9 cellular contexts compared by ENCODE assay signal in genomic region chr7:94375713-94376112, GRCh38. TPM values are rescaled to one million over a fixed set of nuclear protein-coding genes. Genes with fewer than 3 reads are reported as not detected.
DNase-seq lines count a peak whose midpoint lies in the region; ATAC-seq, FAIRE-seq and TF ChIP-seq lines count a peak whose summit lies in the region.
"Had no signal": no experiment of that assay in that cellular context is flagged by ENCODE, and none has a peak within 500 bp of the region (broad histone marks: within the 10 kb centered on the region; RNA-seq: fewer than 3 reads in every experiment).

No MANE protein-coding gene starts in this region.

- no peak overlapping the region for H2AK5ac ChIP-seq in mesendoderm (ENCODE audit: low read length)

- intact Hi-C loops in upper lobe of right lung (cut with DNase I): no loop called here

- H3K18ac ChIP-seq in mesendoderm (ENCODE audit: low read length): peak overlapping the region; percentile 84

- peak overlapping the region; percentile 80 for H3K27ac Mint-ChIP-seq in endothelial cell (ENCODE audit: unreplicated experiment)
- H3K27ac Mint-ChIP-seq: activated CD4-positive, alpha-beta memory T cell treated with anti-CD3 and anti-CD28 coated beads, Interleukin-2, amount 10 ng/mL, durations not matched to agents 7 days and 5 days had no signal

- peak; percentile 61 for DNase-seq in MG63
- no peak for DNase-seq in endothelial cell (ENCODE audit: low spot score)
- peak; percentile 85 for DNase-seq in mesendoderm
- DNase-seq in upper lobe of right lung: no peak
- no peak for DNase-seq in stimulated activated CD4-positive, alpha-beta T cell treated with anti-CD3 and anti-CD28 coated beads, Interleukin-1b, Interleukin-23, amount 100 ng/mL, for 48 hours
- no peak for DNase-seq in putamen (ENCODE audit: low spot score)
- DNase-seq in GM12892 (ENCODE audit: insufficient read length): no peak
- no peak for DNase-seq in OCI-M1 (lab: John Stamatoyannopoulos, UW)
- DNase-seq: activated CD4-positive, alpha-beta memory T cell treated with anti-CD3 and anti-CD28 coated beads, Interleukin-2, amount 10 ng/mL, durations not matched to agents 7 days and 5 days had no signal

- H3K27ac ChIP-seq in mesendoderm (ENCODE audit: low read depth, low read length) (peak overlapping the region; percentile 91), upper lobe of right lung (peak overlapping the region; percentile 80)

- WGBS in mesendoderm (ENCODE audit: extremely low coverage, insufficient coverage, low lambda C conversion rate): no CpG with 5 or more reads among the region's 1 CpG

- H3K4me3 Mint-ChIP-seq in endothelial cell (ENCODE audit: unreplicated experiment): no peak overlapping the region
- H3K4me3 Mint-ChIP-seq: activated CD4-positive, alpha-beta memory T cell treated with anti-CD3 and anti-CD28 coated beads, Interleukin-2, amount 10 ng/mL, durations not matched to agents 7 days and 5 days had no signal

- no peak overlapping the region for H2BK15ac ChIP-seq in mesendoderm (replicated peaks; ENCODE audit: low read depth)

- H4K8ac ChIP-seq in mesendoderm (ENCODE audit: low read depth, low read length): no peak overlapping the region

- FAIRE-seq in GM12892 (lab: Jason Lieb, UNC): no peak

- H3K9me3 ChIP-seq in MG63: no peaks in the 10 kb centered on the region
- no peaks in the 10 kb centered on the region for H3K9me3 ChIP-seq in upper lobe of right lung

- H2BK120ac ChIP-seq in mesendoderm (ENCODE audit: low read depth, low read length): no peak overlapping the region

- peaks cover 10% of the 10 kb centered on the region for H3K4me1 Mint-ChIP-seq in endothelial cell (ENCODE audit: unreplicated experiment)
- H3K4me1 Mint-ChIP-seq: activated CD4-positive, alpha-beta memory T cell treated with anti-CD3 and anti-CD28 coated beads, Interleukin-2, amount 10 ng/mL, durations not matched to agents 7 days and 5 days had no signal

- H3K4me2 ChIP-seq in mesendoderm (ENCODE audit: low read length): peak overlapping the region; percentile 8

- H3K9ac ChIP-seq in mesendoderm (ENCODE audit: low read length): peak overlapping the region; percentile 30

- no peaks in the 10 kb centered on the region for H3K79me2 ChIP-seq in mesendoderm (ENCODE audit: control insufficient read depth, insufficient read depth, low read length)

- no peaks in the 10 kb centered on the region for H3K79me1 ChIP-seq in mesendoderm (ENCODE audit: low read length)

- H3K36me3 ChIP-seq in MG63: no peaks in the 10 kb centered on the region
- no peaks in the 10 kb centered on the region for H3K36me3 ChIP-seq in mesendoderm (ENCODE audit: control insufficient read depth, insufficient read depth, low read length)
- H3K36me3 ChIP-seq in upper lobe of right lung: no peaks in the 10 kb centered on the region

- H3K4me1 ChIP-seq in mesendoderm (ENCODE audit: control insufficient read depth, low read depth, low read length): peaks cover 9% of the 10 kb centered on the region
- H3K4me1 ChIP-seq in upper lobe of right lung: peaks cover 7% of the 10 kb centered on the region

- peak; percentile 46 for ATAC-seq in upper lobe of right lung

- peak overlapping the region; percentile 36 for H3K4ac ChIP-seq in mesendoderm (ENCODE audit: low read depth, low read length)

- no peaks in the 10 kb centered on the region for H3K27me3 ChIP-seq in MG63
- no peaks in the 10 kb centered on the region for H3K27me3 ChIP-seq in mesendoderm (ENCODE audit: insufficient read depth, low read length, poor library complexity)
- no peaks in the 10 kb centered on the region for H3K27me3 ChIP-seq in upper lobe of right lung

- no peak for TF ChIP-seq CTCF in endothelial cell (IDR thresholded peaks at IDR 0.05; ENCODE audit: unreplicated experiment)
- no peak for TF ChIP-seq CTCF in upper lobe of right lung (IDR thresholded peaks at IDR 0.05)

- H2BK5ac ChIP-seq in mesendoderm (ENCODE audit: low read length): peak overlapping the region; percentile 84

- no peak for TF ChIP-seq POLR2A in GM12892 (IDR thresholded peaks at IDR 0.05; ENCODE audit: low read depth, low read length)

- H3K56ac ChIP-seq in mesendoderm (ENCODE audit: low read length): peak overlapping the region; percentile 57

- H3K4me3 ChIP-seq in MG63: no peak overlapping the region; the same call in 1 of the 2 replicates
- H3K4me3 ChIP-seq in mesendoderm (ENCODE audit: low read length): no peak overlapping the region
- no peak overlapping the region for H3K4me3 ChIP-seq in upper lobe of right lung

- no peaks in the 10 kb centered on the region for H3K36me3 Mint-ChIP-seq in endothelial cell (ENCODE audit: low read depth, unreplicated experiment)

- H4K5ac ChIP-seq in mesendoderm (ENCODE audit: low read length): no peak overlapping the region

- no peak overlapping the region for H3K23ac ChIP-seq in mesendoderm (ENCODE audit: low read length)

- H3K9me3 Mint-ChIP-seq in endothelial cell (ENCODE audit: unreplicated experiment): no peaks in the 10 kb centered on the region
- H3K9me3 Mint-ChIP-seq: activated CD4-positive, alpha-beta memory T cell treated with anti-CD3 and anti-CD28 coated beads, Interleukin-2, amount 10 ng/mL, durations not matched to agents 7 days and 5 days had no signal

- H3K27me3 Mint-ChIP-seq in endothelial cell (ENCODE audit: unreplicated experiment): no peaks in the 10 kb centered on the region

RNA-seq across cellular contexts. Expression of gene COL1A2, which starts 19.0 kb away (rescaled TPM):
- 218 and 306 TPM in 2 replicates for total RNA-seq in MG63 (2014; rRNA removed; shearing (Covaris generic); ENCODE audit: low replicate concordance)
- total RNA-seq in endothelial cell (ENCODE audit: unreplicated experiment) (169 TPM), upper lobe of right lung (321 TPM)
- 83.1 TPM for polyA plus RNA-seq in mesendoderm (2013, experiment 1 of 2)
- polyA plus RNA-seq in mesendoderm (2013, experiment 2 of 2): 83.6 TPM
- polyA plus RNA-seq in GM12892 (2012; ENCODE audit: missing spikeins): not detected

Comparison
In these comparisons a context has a peak if more than half of its experiments do, and no peak if none do; other contexts are left out.
1. DNase-seq: peak in MG63 (single experiment) and mesendoderm (single experiment); none in endothelial cell (single experiment), upper lobe of right lung (single experiment), stimulated activated CD4-positive, alpha-beta T cell treated with anti-CD3 and anti-CD28 coated beads, Interleukin-1b, Interleukin-23, amount 100 ng/mL, for 48 hours (single experiment), putamen (single experiment), GM12892 (single experiment) and OCI-M1 (single experiment).